Comparison of ENCODE assay signal across 12 cellular contexts in the genomic region with DNA sequence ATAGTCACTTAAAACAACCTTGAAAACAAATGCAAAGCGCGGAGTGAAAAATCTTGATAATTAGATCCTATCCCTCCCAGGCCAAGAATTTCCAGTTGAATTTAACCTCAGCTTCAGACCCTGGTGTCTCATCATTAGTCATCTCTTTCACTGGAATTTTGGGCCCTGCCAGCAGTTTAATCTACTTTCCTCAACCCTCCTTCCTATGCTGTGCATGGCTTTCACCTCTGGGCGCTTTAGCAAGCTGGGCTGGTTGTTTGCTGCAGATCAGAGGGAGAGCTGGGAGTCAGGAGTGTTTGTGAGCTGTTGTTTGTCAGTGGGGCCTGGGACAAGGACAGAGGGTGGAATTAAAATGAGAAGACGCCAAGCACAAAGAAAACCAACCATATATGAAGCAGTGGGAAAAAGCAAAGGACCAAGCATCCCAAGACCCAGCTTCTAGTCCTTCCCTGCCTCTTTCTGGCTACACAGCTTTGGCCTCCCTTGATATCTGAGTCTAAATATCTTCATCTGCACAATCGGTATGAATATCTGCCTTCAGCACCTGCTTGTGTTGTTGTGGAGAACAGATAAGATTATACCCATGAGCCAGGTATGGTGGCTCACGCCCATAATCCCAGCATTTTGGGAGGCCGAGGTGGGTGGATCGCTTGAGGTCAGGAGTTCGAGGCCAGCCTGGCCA. TPM values are rescaled to one million over a fixed set of nuclear protein-coding genes. Genes with fewer than 3 reads are reported as not detected.
DNase-seq lines count a peak whose midpoint lies in the region; ATAC-seq and TF ChIP-seq lines count a peak whose summit lies in the region.
"Had no signal": no experiment of that assay in that cellular context is flagged by ENCODE, and none has a peak within 500 bp of the region (broad histone marks: within the 10 kb centered on the region; RNA-seq: fewer than 3 reads in every experiment).

No MANE protein-coding gene starts in this region.

- intact Hi-C loops in ascending aorta (cut with DNase I), result no loop called here

- peak overlapping the region; percentile 83 to 85 for H3K27ac ChIP-seq in ascending aorta
- H3K27ac ChIP-seq in tibial nerve, result peak overlapping the region in 3 of 4 donors; percentile 62 to 95 (median 88)
- H3K27ac ChIP-seq: BLaER1 had no signal

- H3K4me1 ChIP-seq in ascending aorta, result peaks cover 31 to 65% of the 10 kb centered on the region in 2 donors
- peaks cover 0 to 86% (median 54%) of the 10 kb centered on the region in 4 donors for H3K4me1 ChIP-seq in tibial nerve

- 72 to 78% methylated on average over 9 of the region's 9 CpGs for WGBS in tibial nerve, 2 donors

- peak overlapping the region; percentile 81 for H3K27ac Mint-ChIP-seq in activated T-cell treated with anti-CD3 and anti-CD28 coated beads, Interleukin-2, amount 50 U/mL, for 24 hours

- TF ChIP-seq EP300 in tibial nerve (IDR thresholded peaks at IDR 0.05), result peak in 1 of 2 donors; percentile 28

- H3K9me3 ChIP-seq in ascending aorta, result no peaks in the 10 kb centered on the region
- no peaks in the 10 kb centered on the region for H3K9me3 ChIP-seq in tibial nerve
- H3K9me3 ChIP-seq: BLaER1 had no signal

- H3K9me3 Mint-ChIP-seq in activated T-cell treated with anti-CD3 and anti-CD28 coated beads, Interleukin-2, amount 50 U/mL, for 24 hours, result no peaks in the 10 kb centered on the region

- TF ChIP-seq CTCF in ascending aorta (IDR thresholded peaks at IDR 0.05) (no peak), kidney epithelial cell (IDR thresholded peaks at IDR 0.05; ENCODE audit: insufficient read depth, low read length, poor library complexity, severe bottlenecking) (no peak), tibial nerve (IDR thresholded peaks at IDR 0.05) (no peak)

- H3K4me1 Mint-ChIP-seq in activated T-cell treated with anti-CD3 and anti-CD28 coated beads, Interleukin-2, amount 50 U/mL, for 24 hours (ENCODE audit: low read depth), result peaks cover 36% of the 10 kb centered on the region

- H3K27me3 ChIP-seq in ascending aorta (no peaks in the 10 kb centered on the region), kidney epithelial cell (ENCODE audit: control insufficient read depth, insufficient read depth, low read length) (no peaks in the 10 kb centered on the region), tibial nerve (no peaks in the 10 kb centered on the region)
- H3K27me3 ChIP-seq: BLaER1 had no signal

- H3K4me3 ChIP-seq in ascending aorta (no peak overlapping the region), kidney epithelial cell (ENCODE audit: low read depth, low read length) (no peak overlapping the region), tibial nerve (no peak overlapping the region)
- H3K4me3 ChIP-seq: BLaER1 had no signal

- no peak for TF ChIP-seq POLR2A in tibial nerve (IDR thresholded peaks at IDR 0.05)

- peaks cover 25% of the 10 kb centered on the region for H3K36me3 Mint-ChIP-seq in activated T-cell treated with anti-CD3 and anti-CD28 coated beads, Interleukin-2, amount 50 U/mL, for 24 hours (ENCODE audit: low read depth)

- H3K36me3 ChIP-seq in ascending aorta (peaks cover 6 to 8% of the 10 kb centered on the region in 2 donors), kidney epithelial cell (ENCODE audit: control insufficient read depth, insufficient read depth, low read length) (peaks cover 1% of the 10 kb centered on the region), tibial nerve (no peaks in the 10 kb centered on the region)
- H3K36me3 ChIP-seq: BLaER1 had no signal

- DNase-seq in activated T-cell treated with anti-CD3 and anti-CD28 coated beads, Interleukin-2, amount 50 U/mL, for 24 hours, result no peak
- no peak for DNase-seq in activated T-cell treated with anti-CD3 and anti-CD28 coated beads, Interleukin-2, amount 50 U/mL, for 48 hours
- DNase-seq in ascending aorta (ENCODE audit: low spot score in 2 of 2) (peak in 1 of 2 donors; percentile 79), kidney epithelial cell (ENCODE audit: low read depth) (peak; percentile 84), tibial nerve (ENCODE audit: low spot score in 2 of 2) (no peak)
- DNase-seq: effector memory CD4-positive, alpha-beta T cell; MM.1S; stimulated activated CD4-positive, alpha-beta T cell treated with anti-CD3 and anti-CD28 coated beads, Interleukin-2, amount 100 ng/mL, for 48 hours had no signal

- no peaks in the 10 kb centered on the region for H3K27me3 Mint-ChIP-seq in activated T-cell treated with anti-CD3 and anti-CD28 coated beads, Interleukin-2, amount 50 U/mL, for 24 hours

- no peak overlapping the region for H3K4me3 Mint-ChIP-seq in activated T-cell treated with anti-CD3 and anti-CD28 coated beads, Interleukin-2, amount 50 U/mL, for 24 hours

- ATAC-seq in GM19035 (IDR thresholded peaks at IDR 0.05; ENCODE audit: unreplicated experiment) (no peak), GM21360 (IDR thresholded peaks at IDR 0.05; ENCODE audit: unreplicated experiment) (no peak), HG03432 (IDR thresholded peaks at IDR 0.05; ENCODE audit: unreplicated experiment) (no peak)

RNA-seq across cellular contexts. Expression of gene MYOF, which starts 13.5 kb away (rescaled TPM):
- 68.2 TPM for total RNA-seq in ascending aorta
- 141 and 142 TPM in 2 replicates for total RNA-seq in kidney epithelial cell
- 10 to 100 TPM; 39.6 to 70.4 (median 59.2) TPM for total RNA-seq in tibial nerve

RNA-seq across cellular contexts. Expression of gene CEP55, which starts 27.7 kb away (rescaled TPM):
- total RNA-seq in ascending aorta (not detected), kidney epithelial cell (7.6 and 11.4 TPM in 2 replicates), tibial nerve (1 to 10 TPM in 1 of 4 donors, under 1 TPM in 1, not detected in 2; 0.63 to 5.7 TPM)
